In genomic region chr1:170854677-170855076, GRCh38 we compare ENCODE assay signal across 19 cellular contexts.
DNase-seq lines count a peak whose midpoint lies in the region; ATAC-seq and TF ChIP-seq lines count a peak whose summit lies in the region.
"Had no signal": no experiment of that assay in that cellular context is flagged by ENCODE, and none has a peak within 500 bp of the region (broad histone marks: within the 10 kb centered on the region; RNA-seq: fewer than 3 reads in every experiment).

No MANE protein-coding gene starts in this region.

- no peaks in the 10 kb centered on the region for H3K27me3 ChIP-seq in SK-N-SH (ENCODE audit: insufficient read depth)
- no peaks in the 10 kb centered on the region for H3K27me3 ChIP-seq in Loucy (ENCODE audit: insufficient read depth, low read length, poor library complexity, severe bottlenecking)
- no peaks in the 10 kb centered on the region for H3K27me3 ChIP-seq in osteoblast (ENCODE audit: insufficient read depth, low read length)
- H3K27me3 ChIP-seq: BLaER1 had no signal

- DNase-seq in SK-N-SH, result no peak
- no peak for DNase-seq in osteoblast (ENCODE audit: insufficient read length, low spot score, missing footprints)
- DNase-seq in SHP77 (lab: John Stamatoyannopoulos, UW), result no peak
- DNase-seq in stimulated activated CD4-positive, alpha-beta T cell treated with anti-CD3 and anti-CD28 coated beads, Interleukin-4, amount 100 ng/mL, for 1 hour, result no peak
- DNase-seq: Caco-2; CD4-positive, CD25-positive, alpha-beta regulatory T cell; CD8-positive, alpha-beta T cell; DMS 273 treated with DMSO at 0.1 percent for 48 hours; DMS79; EL; GDM1; GOT3 had no signal

- no peaks in the 10 kb centered on the region for H3K9me3 ChIP-seq in SK-N-SH
- H3K9me3 ChIP-seq in Loucy (ENCODE audit: insufficient read depth, low read depth, low read length), result no peaks in the 10 kb centered on the region
- H3K9me3 ChIP-seq in osteoblast (ENCODE audit: low read depth, low read length), result no peaks in the 10 kb centered on the region
- H3K9me3 ChIP-seq: BLaER1, Caco-2, HAP-1 had no signal

- ATAC-seq in SK-N-SH treated with all-trans-retinoic acid at 6 μM for 48 hours, result no peak
- ATAC-seq: CD8-positive, alpha-beta T cell; GM12878 had no signal

- no peak for TF ChIP-seq RAD21 in SK-N-SH (IDR thresholded peaks at IDR 0.05; ENCODE audit: low read length)

- H3K4me1 ChIP-seq in SK-N-SH (ENCODE audit: control insufficient read depth in 1 of 2, insufficient read depth in 2 of 2, low read depth in 1 of 2, low read length in 1 of 2) (peaks cover 0 to 34% of the 10 kb centered on the region in 2 experiments; a peak in 2 of 4 replicates), Loucy (ENCODE audit: insufficient read depth, low read length, poor library complexity, severe bottlenecking) (peaks cover 18% of the 10 kb centered on the region), osteoblast (ENCODE audit: insufficient read depth, low read length) (no peaks in the 10 kb centered on the region)
- H3K4me1 ChIP-seq: Caco-2, HAP-1 had no signal

- H3F3A ChIP-seq in SK-N-SH (replicated peaks; ENCODE audit: insufficient read depth) (peaks cover 28% of the 10 kb centered on the region), Loucy (ENCODE audit: low read depth) (no peaks in the 10 kb centered on the region)

- no peak overlapping the region for H3K4me3 ChIP-seq in SK-N-SH (ENCODE audit: low read depth in 2 of 2, low read length in 1 of 2)
- H3K4me3 ChIP-seq in Loucy (ENCODE audit: low read length, poor library complexity, severe bottlenecking), result no peak overlapping the region
- H3K4me3 ChIP-seq in osteoblast (ENCODE audit: insufficient read depth, low read length), result no peak overlapping the region
- H3K4me3 ChIP-seq: BLaER1, GM12878, HAP-1 had no signal

- H3K9ac ChIP-seq in SK-N-SH, result peak overlapping the region; percentile 1; the same call in 1 of the 2 replicates
- H3K9ac ChIP-seq in Loucy (ENCODE audit: low read depth, low read length, poor library complexity, severe bottlenecking), result no peak overlapping the region
- H3K9ac ChIP-seq: BLaER1 had no signal

- POLR2A ChIA-PET in SK-N-SH (lab: Yijun Ruan, JAX), result no interaction called here

- H3K9me2 ChIP-seq in SK-N-SH (no peaks in the 10 kb centered on the region), Loucy (replicated peaks; ENCODE audit: low read depth, low read length) (no peaks in the 10 kb centered on the region)

- H3K79me2 ChIP-seq in SK-N-SH (ENCODE audit: insufficient read depth), result peaks cover 16% of the 10 kb centered on the region
- H3K79me2 ChIP-seq in Loucy (ENCODE audit: insufficient read depth, low read length), result no peaks in the 10 kb centered on the region
- no peaks in the 10 kb centered on the region for H3K79me2 ChIP-seq in osteoblast (ENCODE audit: insufficient read depth, low read length)

- CTCF ChIA-PET in SK-N-SH (lab: Yijun Ruan, JAX), result no interaction called here

- TF ChIP-seq EP300 in SK-N-SH (IDR thresholded peaks at IDR 0.05; ENCODE audit: borderline replicate concordance in 1 of 2, low read depth in 1 of 2, low read length in 1 of 2), result no peak

- no peaks in the 10 kb centered on the region for H3K36me3 ChIP-seq in SK-N-SH (replicated peaks in 1 of 2; ENCODE audit: control insufficient read depth in 1 of 2, insufficient read depth in 2 of 2, low read length in 1 of 2)
- no peaks in the 10 kb centered on the region for H3K36me3 ChIP-seq in Loucy (ENCODE audit: insufficient read depth, low read length)
- H3K36me3 ChIP-seq in osteoblast (ENCODE audit: insufficient read depth, low read length), result no peaks in the 10 kb centered on the region
- H3K36me3 ChIP-seq: BLaER1, HAP-1 had no signal

- H3K4me2 ChIP-seq in SK-N-SH, result no peak overlapping the region
- no peak overlapping the region for H3K4me2 ChIP-seq in Loucy (ENCODE audit: low read depth, low read length, poor library complexity, severe bottlenecking)
- no peak overlapping the region for H3K4me2 ChIP-seq in osteoblast (ENCODE audit: insufficient read depth, low read length)
- H3K4me2 ChIP-seq: BLaER1 had no signal

- TF ChIP-seq CTCF in SK-N-SH (IDR thresholded peaks at IDR 0.05) (no peak), Loucy (conservative IDR thresholded peaks at IDR 0.05; ENCODE audit: low read length) (no peak), osteoblast (IDR thresholded peaks at IDR 0.05; ENCODE audit: extremely low read depth, low read depth, low read length) (no peak)

- H4K20me1 ChIP-seq in SK-N-SH (ENCODE audit: insufficient read depth), result no peaks in the 10 kb centered on the region
- H4K20me1 ChIP-seq in Loucy (ENCODE audit: insufficient read depth, low read length, poor library complexity, severe bottlenecking), result no peaks in the 10 kb centered on the region
- H4K20me1 ChIP-seq in osteoblast (ENCODE audit: insufficient read depth, low read length), result no peaks in the 10 kb centered on the region
- H4K20me1 ChIP-seq: BLaER1 had no signal

- H2AFZ ChIP-seq in SK-N-SH (ENCODE audit: low read depth) (peak overlapping the region; percentile 53), Loucy (ENCODE audit: low read length) (peak overlapping the region; percentile 77; the same call in 1 of the 2 replicates), osteoblast (ENCODE audit: low read length) (peak overlapping the region; percentile 20)

- H3K27ac ChIP-seq in SK-N-SH (ENCODE audit: low read depth in 2 of 2, low read length in 1 of 2) (peak overlapping the region in 1 of 2 experiments; percentile 19; a peak in 2 of 4 replicates), osteoblast (ENCODE audit: low read depth, low read length) (no peak overlapping the region)
- H3K27ac ChIP-seq: 22Rv1, BLaER1, C4-2B had no signal

- WGBS in SK-N-SH (ENCODE audit: low lambda C conversion rate), result 32% methylated on average over 5 of the region's 5 CpGs

TF ChIP-seq in SK-N-SH, 30 proteins besides CTCF, POLR2A, EP300 and RAD21 (continues in another document):
- TF ChIP-seq FOXJ3 (CRISPR knock-in tag; IDR thresholded peaks at IDR 0.05) (no peak), NRF1 (IDR thresholded peaks at IDR 0.05; ENCODE audit: low read depth, low read length) (no peak), RCOR1 (IDR thresholded peaks at IDR 0.05; ENCODE audit: low read length) (no peak), SMC3 (IDR thresholded peaks at IDR 0.05; ENCODE audit: low read depth, low read length) (no peak), POLR2AphosphoS5 (IDR thresholded peaks at IDR 0.05; ENCODE audit: low read depth, low read length) (no peak), TCF12 (IDR thresholded peaks at IDR 0.05) (no peak), ELF1 (IDR thresholded peaks at IDR 0.05) (no peak), CHD2 (IDR thresholded peaks at IDR 0.05; ENCODE audit: low read length, partially characterized antibody) (no peak), TAF1 (IDR thresholded peaks at IDR 0.05; ENCODE audit: borderline replicate concordance, low read depth, low read length) (no peak)
- TF ChIP-seq, protein P1, sequence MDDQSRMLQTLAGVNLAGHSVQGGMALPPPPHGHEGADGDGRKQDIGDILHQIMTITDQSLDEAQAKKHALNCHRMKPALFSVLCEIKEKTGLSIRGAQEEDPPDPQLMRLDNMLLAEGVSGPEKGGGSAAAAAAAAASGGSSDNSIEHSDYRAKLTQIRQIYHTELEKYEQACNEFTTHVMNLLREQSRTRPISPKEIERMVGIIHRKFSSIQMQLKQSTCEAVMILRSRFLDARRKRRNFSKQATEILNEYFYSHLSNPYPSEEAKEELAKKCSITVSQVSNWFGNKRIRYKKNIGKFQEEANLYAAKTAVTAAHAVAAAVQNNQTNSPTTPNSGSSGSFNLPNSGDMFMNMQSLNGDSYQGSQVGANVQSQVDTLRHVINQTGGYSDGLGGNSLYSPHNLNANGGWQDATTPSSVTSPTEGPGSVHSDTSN (IDR thresholded peaks at IDR 0.05), result no peak

TF ChIP-seq in SK-N-SH treated with all-trans-retinoic acid at 6 μM for 48 hours, 23 proteins besides CTCF, POLR2A, EP300 and RAD21 (continues in another document):
- TF ChIP-seq ARNTL (CRISPR knock-in tag; IDR thresholded peaks at IDR 0.05; ENCODE audit: borderline replicate concordance, low read depth) (no peak), ZNF70 (CRISPR knock-in tag; IDR thresholded peaks at IDR 0.05) (no peak), TSHZ2 (CRISPR knock-in tag; IDR thresholded peaks at IDR 0.05) (no peak), ISL1 (CRISPR knock-in tag; IDR thresholded peaks at IDR 0.05) (no peak), SNAI2 (CRISPR knock-in tag; IDR thresholded peaks at IDR 0.05) (no peak), ZNF8 (CRISPR knock-in tag; IDR thresholded peaks at IDR 0.05) (no peak), TCF4 (CRISPR knock-in tag; IDR thresholded peaks at IDR 0.05; ENCODE audit: borderline replicate concordance) (no peak), ZC3H10 (CRISPR knock-in tag; IDR thresholded peaks at IDR 0.05) (no peak), ZFP3 (CRISPR knock-in tag; IDR thresholded peaks at IDR 0.05) (no peak)

Comparison
In these comparisons a context has a peak if more than half of its experiments do, and no peak if none do; other contexts are left out.
1. H2AFZ ChIP-seq: peak in every context shown above with its lines; median percentile 77 in Loucy; 53 in SK-N-SH; 20 in osteoblast.